30 cellular contexts compared by ENCODE assay signal in genomic region chr6:169118346-169118830, GRCh38.
"Had no signal": no experiment of that assay in that cellular context is flagged by ENCODE, and none has a peak within 500 bp of the region (broad histone marks: within the 10 kb centered on the region; RNA-seq: fewer than 3 reads in every experiment).

No MANE protein-coding gene starts in this region.

- H3K9me3 ChIP-seq: adrenal gland, body of pancreas, esophagus squamous epithelium had no signal

- H3K4me1 ChIP-seq: adrenal gland, body of pancreas, esophagus squamous epithelium, gastroesophageal sphincter had no signal

- H3K27ac ChIP-seq: adrenal gland, body of pancreas, esophagus squamous epithelium, gastroesophageal sphincter had no signal

- FAIRE-seq: colon had no signal

- DNase-seq: activated CD4-positive, alpha-beta memory T cell treated with anti-CD3 and anti-CD28 coated beads, Interleukin-2, amount 10 ng/mL, durations not matched to agents 7 days and 5 days; activated CD4-positive, alpha-beta T cell treated with anti-CD3 and anti-CD28 coated beads for 1 hour; activated CD4-positive, alpha-beta T cell treated with anti-CD3 and anti-CD28 coated beads for 4 hours; activated CD4-positive, alpha-beta T cell treated with anti-CD3 and anti-CD28 coated beads, Interleukin-2, amount 10 ng/mL, durations not matched to agents 7 days and 5 days; activated CD4-positive, alpha-beta T cell treated with anti-CD3 and anti-CD28 coated beads, Interleukin-2, amount 50 U/mL, for 4 hours; activated CD8-positive, alpha-beta memory T cell treated with anti-CD3 and anti-CD28 coated beads, Interleukin-2, amount 10 ng/mL, durations not matched to agents 7 days and 5 days; activated CD8-positive, alpha-beta memory T cell treated with anti-CD3 and anti-CD28 coated beads, Interleukin-2, amount 50 U/mL, for 4 hours; activated effector memory CD4-positive, alpha-beta T cell treated with anti-CD3 and anti-CD28 coated beads, Interleukin-2, amount 50 U/mL, for 16 hours; activated naive CD4-positive, alpha-beta T cell treated with anti-CD3 and anti-CD28 coated beads for 36 hours; activated naive CD8-positive, alpha-beta T cell treated with anti-CD3 and anti-CD28 coated beads for 36 hours; activated naive CD8-positive, alpha-beta T cell treated with anti-CD3 and anti-CD28 coated beads, Interleukin-2, amount 50 U/mL, for 24 hours; activated T-cell treated with anti-CD3 and anti-CD28 coated beads, Interleukin-2, amount 50 U/mL, for 1 hour; activated T-cell treated with anti-CD3 and anti-CD28 coated beads, Interleukin-2, amount 50 U/mL, for 48 hours; adrenal gland; amygdala; aorta; body of pancreas; caudate nucleus; cortex of kidney; dermis blood vessel endothelial cell; effector CD4-positive, alpha-beta T cell; effector memory CD8-positive, alpha-beta T cell; erythroblast; esophagus squamous epithelium; foreskin melanocyte; head of caudate nucleus; T-helper 2 cell had no signal

- H3K36me3 ChIP-seq: adrenal gland, esophagus squamous epithelium, gastroesophageal sphincter had no signal

- H3K4me3 ChIP-seq: adrenal gland, body of pancreas, esophagus squamous epithelium, gastroesophageal sphincter had no signal

- H3K27me3 ChIP-seq: adrenal gland, body of pancreas, esophagus squamous epithelium, gastroesophageal sphincter had no signal

- ATAC-seq: activated CD8-positive, alpha-beta memory T cell treated with anti-CD3 and anti-CD28 coated beads, Interleukin-2, amount 10 ng/mL, durations not matched to agents 7 days and 5 days; activated naive CD8-positive, alpha-beta T cell treated with anti-CD3 and anti-CD28 coated beads, Interleukin-2, amount 50 U/mL, for 24 hours; body of pancreas; effector memory CD8-positive, alpha-beta T cell; gastroesophageal sphincter; WTC11 had no signal
